In the genomic region with DNA sequence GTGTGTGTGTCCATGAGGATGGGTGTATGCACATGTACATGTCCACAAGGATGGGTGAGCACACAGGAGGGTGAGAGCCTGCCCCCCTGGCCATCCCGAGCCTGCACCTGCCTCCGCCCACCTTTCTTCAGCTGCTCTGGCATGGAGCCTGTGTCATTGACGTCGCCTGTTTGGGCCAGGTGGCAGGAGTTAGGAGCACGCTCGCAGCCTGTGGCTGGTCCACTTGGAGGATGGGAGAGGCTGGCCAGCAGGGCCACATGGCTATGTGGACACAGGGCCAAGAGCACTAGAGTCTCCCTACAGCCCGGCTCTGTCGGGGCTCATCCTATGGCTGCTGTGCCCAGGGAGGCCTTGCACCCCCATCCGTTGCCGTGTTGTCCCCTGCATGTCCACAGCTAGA, we compare ENCODE assay signal across 16 cellular contexts. TPM values are rescaled to one million over a fixed set of nuclear protein-coding genes. Genes with fewer than 3 reads are reported as not detected.
DNase-seq lines count a peak whose midpoint lies in the region; ATAC-seq and TF ChIP-seq lines count a peak whose summit lies in the region.
"Had no signal": no experiment of that assay in that cellular context is flagged by ENCODE, and none has a peak within 500 bp of the region (broad histone marks: within the 10 kb centered on the region; RNA-seq: fewer than 3 reads in every experiment).

No MANE protein-coding gene starts in this region.

- TF ChIP-seq CTCF in GM10266 (IDR thresholded peaks at IDR 0.05; ENCODE audit: control insufficient read depth, insufficient read depth, low read depth, missing control alignments), result no peak

- H3K27me3 ChIP-seq in subcutaneous abdominal adipose tissue (ENCODE audit: control insufficient read depth in 5 of 5, insufficient read depth in 4 of 5, low read length in 5 of 5) (peaks cover 0 to 3% (median 0%) of the 10 kb centered on the region in 5 donors), MG63 (no peaks in the 10 kb centered on the region)
- H3K27me3 ChIP-seq: breast epithelium had no signal

- peak; percentile 42 for DNase-seq in DMS 273 (lab: John Stamatoyannopoulos, UW; ENCODE audit: unreplicated experiment)
- DNase-seq in DMS 273 treated with DMSO at 0.1 percent for 48 hours (lab: John Stamatoyannopoulos, UW), result no peak
- DNase-seq in NCI-H2171 (lab: John Stamatoyannopoulos, UW), result peak; percentile 19
- DNase-seq in GM10266 (ENCODE audit: extremely low spot score), result no peak
- DNase-seq in MG63, result no peak
- DNase-seq: activated naive CD4-positive, alpha-beta T cell treated with anti-CD3 and anti-CD28 coated beads for 36 hours; CD4-positive, alpha-beta memory T cell; kidney glomerular epithelial cell; NCI-H2227 treated with DMSO at 0.1 percent for 48 hours; T-helper 1 cell had no signal

- no peak overlapping the region for H3K9ac ChIP-seq in subcutaneous abdominal adipose tissue (ENCODE audit: low read length in 5 of 5)

- H3K36me3 ChIP-seq in subcutaneous abdominal adipose tissue (ENCODE audit: control insufficient read depth in 5 of 5, insufficient read depth in 5 of 5, low read length in 5 of 5), result no peaks in the 10 kb centered on the region
- peaks cover 2% of the 10 kb centered on the region; the same call in 1 of the 2 replicates for H3K36me3 ChIP-seq in MG63
- H3K36me3 ChIP-seq: breast epithelium, HAP-1 had no signal

- no peak for ATAC-seq in GM21528 (IDR thresholded peaks at IDR 0.05; ENCODE audit: low FRiP score, unreplicated experiment)

- H3K4me3 ChIP-seq in subcutaneous abdominal adipose tissue (ENCODE audit: low read depth in 1 of 5, low read length in 5 of 5) (no peak overlapping the region), MG63 (no peak overlapping the region)
- H3K4me3 ChIP-seq: breast epithelium, HAP-1 had no signal

- no peaks in the 10 kb centered on the region for H3K9me3 ChIP-seq in subcutaneous abdominal adipose tissue (ENCODE audit: control insufficient read depth in 5 of 5, low read length in 5 of 5)
- no peaks in the 10 kb centered on the region for H3K9me3 ChIP-seq in MG63
- H3K9me3 ChIP-seq: breast epithelium, HAP-1 had no signal

- H3K4me1 ChIP-seq in subcutaneous abdominal adipose tissue (ENCODE audit: control insufficient read depth in 5 of 5, insufficient read depth in 5 of 5, low read length in 5 of 5), result peaks cover 17 to 62% (median 61%) of the 10 kb centered on the region in 5 donors

- H3K27ac ChIP-seq in cingulate gyrus (ENCODE audit: low read depth, low read length), result peak overlapping the region; percentile 10
- peak overlapping the region; percentile 37 for H3K27ac ChIP-seq in subcutaneous abdominal adipose tissue (ENCODE audit: low read depth, low read length)
- H3K27ac ChIP-seq: 22Rv1 had no signal

RNA-seq across cellular contexts. Expression of gene BAHCC1, which starts 21.4 kb away (rescaled TPM):
- 3.6 and 10.4 TPM in 2 replicates for total RNA-seq in MG63 (2014; rRNA removed; shearing (Covaris generic); ENCODE audit: low replicate concordance)
- total RNA-seq: CD4-positive, alpha-beta memory T cell had no signal

Comparison
In these comparisons a context has a peak if more than half of its experiments do, and no peak if none do; other contexts are left out.
1. DNase-seq: peak in DMS 273 (single experiment) and NCI-H2171 (single experiment); none in DMS 273 treated with DMSO at 0.1 percent for 48 hours (single experiment), GM10266 (single experiment) and MG63 (single experiment).